In genomic region chr14:22434030-22434429, GRCh38 we compare ENCODE assay signal across 16 cellular contexts.
DNase-seq lines count a peak whose midpoint lies in the region; ATAC-seq, FAIRE-seq and TF ChIP-seq lines count a peak whose summit lies in the region.
"Had no signal": no experiment of that assay in that cellular context is flagged by ENCODE, and none has a peak within 500 bp of the region (broad histone marks: within the 10 kb centered on the region; RNA-seq: fewer than 3 reads in every experiment).

No MANE protein-coding gene starts in this region.

- TF ChIP-seq EP300 in K562 (IDR thresholded peaks at IDR 0.05; ENCODE audit: low read length), result no peak

- H3K36me3 Mint-ChIP-seq in H9 (ENCODE audit: insufficient read depth in 1 of 3, low read depth in 3 of 3) (no peaks in the 10 kb centered on the region), nephron (ENCODE audit: low read depth) (no peaks in the 10 kb centered on the region)

- CTCF ChIA-PET in K562 (lab: Yijun Ruan, JAX; ENCODE audit: low intra/inter-chr PET ratio), result interaction anchor here (0.5 to 0.6 kb wide), 2 partner anchors 11 to 47 kb away, joined by 3 to 4 read pairs; no protein-coding TSS in a partner anchor

- intact Hi-C loops in K562 (cut with micrococcal nuclease) (loop anchor here (2.0 to 5.0 kb wide), 2 partner anchors 38 to 39 kb away; no protein-coding TSS in a partner anchor), adrenal gland (cut with DNase I) (no loop called here)

- H3K36me3 ChIP-seq in OCI-LY3 (replicated peaks; ENCODE audit: low read depth, low read length) (no peaks in the 10 kb centered on the region), K562 (ENCODE audit: control insufficient read depth, insufficient read depth, low read length) (no peaks in the 10 kb centered on the region), adrenal gland (replicated peaks in 1 of 2) (no peaks in the 10 kb centered on the region)
- H3K36me3 ChIP-seq: upper lobe of right lung had no signal

- no peaks in the 10 kb centered on the region for H3K9me1 ChIP-seq in K562 (ENCODE audit: control insufficient read depth, insufficient read depth, low read length)

- H4K8ac ChIP-seq in H9 (replicated peaks; ENCODE audit: insufficient read length, low read depth, low read length), result no peak overlapping the region

- no peak overlapping the region for H3K4me2 ChIP-seq in H9 (ENCODE audit: insufficient read depth, insufficient read length, low read length)
- peak overlapping the region; percentile 28 for H3K4me2 ChIP-seq in OCI-LY3 (ENCODE audit: low read length)
- no peak overlapping the region for H3K4me2 ChIP-seq in K562 (ENCODE audit: insufficient read depth, low read length)

- POLR2A ChIA-PET in K562 (lab: Yijun Ruan, JAX), result interaction anchor here (0.5 kb wide), 1 partner anchor 114 kb away, joined by 3 read pairs; no protein-coding TSS in a partner anchor

- no peaks in the 10 kb centered on the region; the same call in 1 of the 2 replicates for H3K27me3 Mint-ChIP-seq in H9 (ENCODE audit: low read depth)
- H3K27me3 Mint-ChIP-seq in nephron (ENCODE audit: low read depth), result peaks cover 4% of the 10 kb centered on the region

- no peak overlapping the region for H2AK5ac ChIP-seq in H9 (ENCODE audit: insufficient read length, low read length)

- H3K9me3 ChIP-seq in H9 (ENCODE audit: control insufficient read depth, low read depth, low read length), result no peaks in the 10 kb centered on the region
- H3K9me3 ChIP-seq in OCI-LY3 (ENCODE audit: insufficient read depth, low read length), result no peaks in the 10 kb centered on the region
- no peaks in the 10 kb centered on the region for H3K9me3 ChIP-seq in K562 (replicated peaks; ENCODE audit: control insufficient read depth, insufficient read depth, low read depth, low read length)
- no peaks in the 10 kb centered on the region for H3K9me3 ChIP-seq in adrenal gland (replicated peaks in 1 of 3)
- H3K9me3 ChIP-seq: upper lobe of right lung had no signal

- H2AFZ ChIP-seq in H9 (ENCODE audit: low read length) (no peak overlapping the region), OCI-LY3 (ENCODE audit: low read depth, low read length) (peak overlapping the region; percentile 81; the same call in 1 of the 2 replicates), K562 (ENCODE audit: low read depth, low read length) (no peak overlapping the region)

- H3K18ac ChIP-seq in H9 (ENCODE audit: insufficient read length, low read depth, low read length), result no peak overlapping the region

- TF ChIP-seq POLR2A in K562 (conservative IDR thresholded peaks at IDR 0.05) (no peak), adrenal gland (IDR thresholded peaks at IDR 0.05) (no peak)

- H3K4me1 ChIP-seq in H9 (ENCODE audit: insufficient read depth, low read length) (no peaks in the 10 kb centered on the region), OCI-LY3 (ENCODE audit: low read length) (peaks cover 18% of the 10 kb centered on the region), K562 (replicated peaks in 1 of 2; ENCODE audit: control insufficient read depth in 2 of 2, insufficient read depth in 2 of 2, low read length in 2 of 2) (peaks cover 0 to 1% of the 10 kb centered on the region in 2 experiments; a peak in 3 of 5 replicates), adrenal gland (replicated peaks in 1 of 2) (peaks cover 0 to 26% of the 10 kb centered on the region in 2 donors)

- H2BK20ac ChIP-seq in H9 (ENCODE audit: low read depth, low read length, poor library complexity, severe bottlenecking), result no peak overlapping the region

- H3K79me1 ChIP-seq in H9 (ENCODE audit: insufficient read depth, low read depth, low read length, poor library complexity, severe bottlenecking), result no peaks in the 10 kb centered on the region

- H4K91ac ChIP-seq in H9 (ENCODE audit: insufficient read length, low read depth, low read length), result no peak overlapping the region

- H4K20me1 ChIP-seq in H9 (ENCODE audit: control insufficient read depth, insufficient read depth, insufficient read length) (no peaks in the 10 kb centered on the region), OCI-LY3 (ENCODE audit: insufficient read depth, low read length) (no peaks in the 10 kb centered on the region), K562 (replicated peaks; ENCODE audit: control insufficient read depth, insufficient read depth, low read length) (no peaks in the 10 kb centered on the region)

- BruUV-seq in K562 (replicated peaks; lab: Mats Ljungman, UMichigan), result no TSS peak

- peak; percentile 35 to 52; a peak in 3 of 4 replicates for TF ChIP-seq RAD21 in K562 (CRISPR knock-in tag; conservative IDR thresholded peaks at IDR 0.05 in 1 of 2, IDR thresholded peaks at IDR 0.05 in 1 of 2)

- WGBS in H9 (ENCODE audit: extremely low coverage, insufficient read length, low lambda C conversion rate), result no CpG with 5 or more reads among the region's 4 CpGs
- 16% methylated on average over 4 of the region's 4 CpGs for WGBS in K562 (ENCODE audit: insufficient coverage, low coverage, missing lambda C conversion rate)
- 77 to 91% (median 82%) methylated on average over 4 of the region's 4 CpGs for WGBS in adrenal gland, 4 donors

- H4K5ac ChIP-seq in H9 (ENCODE audit: insufficient read length, low read depth, low read length), result no peak overlapping the region

- H3K9ac ChIP-seq in H9 (ENCODE audit: extremely low read depth, insufficient read length, low read length) (no peak overlapping the region), OCI-LY3 (ENCODE audit: low read length) (no peak overlapping the region), K562 (ENCODE audit: insufficient read depth in 1 of 2, low read depth in 2 of 2, low read length in 2 of 2) (no peak overlapping the region)

- DNase-seq in H9 (no peak), K562 (ENCODE audit: extremely low read depth in 1 of 4, low spot score in 3 of 4) (peak in 2 of 4 experiments; percentile 13 to 25), NCI-H1048 (lab: John Stamatoyannopoulos, UW) (no peak), mesenteric fat pad (ENCODE audit: low spot score) (no peak), adrenal gland (no peak), anterior cingulate cortex (lab: John Stamatoyannopoulos, UW) (no peak)
- DNase-seq: EL; NCI-H187; nucleus accumbens; retina; SHP77 treated with DMSO at 0.1 percent for 48 hours; stimulated activated CD8-positive, alpha-beta memory T cell treated with anti-CD3 and anti-CD28 coated beads, Interleukin-4, amount 100 ng/mL, for 48 hours; upper lobe of right lung had no signal

- H3K4me1 Mint-ChIP-seq in H9 (peaks cover 0 to 4% of the 10 kb centered on the region in 2 experiments; a peak in 1 of 4 replicates), nephron (peaks cover 60% of the 10 kb centered on the region)

- H3K23ac ChIP-seq in H9 (ENCODE audit: insufficient read length, low read depth, low read length), result no peak overlapping the region

- peak; percentile 69 for FAIRE-seq in K562 (lab: Jason Lieb, UNC)

- no peak overlapping the region for H2BK15ac ChIP-seq in H9 (ENCODE audit: low read depth, low read length)

- peak; percentile 46; the same call in 1 of the 3 replicates for ATAC-seq in K562
- ATAC-seq: upper lobe of right lung had no signal

- no peak overlapping the region for H3K14ac ChIP-seq in H9 (ENCODE audit: insufficient read depth, low read length)

- H3K4me3 ChIP-seq in OCI-LY3 (ENCODE audit: low read length) (no peak overlapping the region), K562 (no peak overlapping the region), adrenal gland (no peak overlapping the region)
- H3K4me3 ChIP-seq: upper lobe of right lung had no signal

- H3K27ac ChIP-seq in H9 (ENCODE audit: insufficient read length, low read depth, low read length) (no peak overlapping the region), OCI-LY3 (ENCODE audit: low read length) (no peak overlapping the region), K562 (ENCODE audit: extremely low read depth, low read depth, low read length) (no peak overlapping the region), adrenal gland (no peak overlapping the region)
- H3K27ac ChIP-seq: upper lobe of right lung had no signal

- no peaks in the 10 kb centered on the region for H3K79me2 ChIP-seq in H9 (ENCODE audit: insufficient read depth, low read length)
- H3K79me2 ChIP-seq in OCI-LY3 (ENCODE audit: low read length), result no peaks in the 10 kb centered on the region
- no peaks in the 10 kb centered on the region for H3K79me2 ChIP-seq in K562 (ENCODE audit: control insufficient read depth, insufficient read depth, low read length)

- H3K56ac ChIP-seq in H9 (ENCODE audit: insufficient read length, low read depth, low read length), result no peak overlapping the region

- H2BK5ac ChIP-seq in H9 (ENCODE audit: insufficient read length, low read length), result no peak overlapping the region

- no peak overlapping the region for H3K4me3 Mint-ChIP-seq in H9
- H3K4me3 Mint-ChIP-seq in nephron, result no peak overlapping the region
- H3K4me3 Mint-ChIP-seq: T-helper 2 cell treated with Interferon-gamma antibody and Interleukin-4, amounts not matched to agents 5 μg/mL and 100 μg/mL, for 36 hours had no signal

- H3K27ac Mint-ChIP-seq in H9, result no peak overlapping the region; a peak in 1 of 7 replicates
- peak overlapping the region; percentile 82 to 88 (median 84) for H3K27ac Mint-ChIP-seq in nephron
- H3K27ac Mint-ChIP-seq: T-helper 2 cell treated with Interferon-gamma antibody and Interleukin-4, amounts not matched to agents 5 μg/mL and 100 μg/mL, for 36 hours had no signal

- H3K27me3 ChIP-seq in H9 (ENCODE audit: insufficient read depth, low read length), result 0 out of 2 replicates have a peak, but pooled peaks cover 2% of the 10 kb centered on the region
- H3K27me3 ChIP-seq in OCI-LY3 (ENCODE audit: low read depth, low read length), result peaks cover 27% of the 10 kb centered on the region
- H3K27me3 ChIP-seq in K562 (ENCODE audit: control insufficient read depth in 2 of 2, insufficient read depth in 2 of 2, low read length in 2 of 2), result no peaks in the 10 kb centered on the region; a peak in 1 of 5 replicates
- H3K27me3 ChIP-seq in adrenal gland, result no peaks in the 10 kb centered on the region
- H3K27me3 ChIP-seq: upper lobe of right lung had no signal

- H3T11ph ChIP-seq in H9 (ENCODE audit: low read length), result no peak overlapping the region

- no peak overlapping the region for H2BK12ac ChIP-seq in H9 (ENCODE audit: insufficient read length, low read depth, low read length)

- H3K9me3 Mint-ChIP-seq in H9, result no peaks in the 10 kb centered on the region
- no peaks in the 10 kb centered on the region for H3K9me3 Mint-ChIP-seq in nephron
- H3K9me3 Mint-ChIP-seq: T-helper 2 cell treated with Interferon-gamma antibody and Interleukin-4, amounts not matched to agents 5 μg/mL and 100 μg/mL, for 36 hours had no signal

- no peak overlapping the region for H2BK120ac ChIP-seq in H9 (ENCODE audit: low read depth, low read length, poor library complexity, severe bottlenecking)

- H3K4ac ChIP-seq in H9 (ENCODE audit: low read depth, low read length), result no peak overlapping the region

- TF ChIP-seq CTCF in H9 (conservative IDR thresholded peaks at IDR 0.05) (peak; percentile 39; the same call in 1 of the 3 replicates), OCI-LY3 (IDR thresholded peaks at IDR 0.05; ENCODE audit: low read depth, low read length) (peak; percentile 69), K562 (IDR thresholded peaks at IDR 0.05 in 2 of 3, conservative IDR thresholded peaks at IDR 0.05 in 1 of 3; ENCODE audit: insufficient read depth in 2 of 3, low read depth in 1 of 3, low read length in 3 of 3) (peak; percentile 33 to 44 (median 38); a peak in 4 of 6 replicates), nephron (IDR thresholded peaks at IDR 0.05; ENCODE audit: unreplicated experiment in 3 of 3) (no peak), adrenal gland (IDR thresholded peaks at IDR 0.05) (no peak)

- no peaks in the 10 kb centered on the region for H3K23me2 ChIP-seq in H9 (ENCODE audit: insufficient read length, low read depth, low read length, poor library complexity, severe bottlenecking)

- in situ Hi-C loops in K562 (cut with MboI), result no loop called here

Comparison
In these comparisons a context has a peak if more than half of its experiments do, and no peak if none do; other contexts are left out.
1. H3K27ac Mint-ChIP-seq: peak in nephron (3 of 3); none in H9 (0 of 3).
2. CTCF ChIP-seq: peak in H9 (single experiment), OCI-LY3 (single experiment) and K562 (3 of 3); none in nephron (0 of 3) and adrenal gland (0 of 6).